23 cellular contexts compared by ENCODE assay signal in the genomic region with DNA sequence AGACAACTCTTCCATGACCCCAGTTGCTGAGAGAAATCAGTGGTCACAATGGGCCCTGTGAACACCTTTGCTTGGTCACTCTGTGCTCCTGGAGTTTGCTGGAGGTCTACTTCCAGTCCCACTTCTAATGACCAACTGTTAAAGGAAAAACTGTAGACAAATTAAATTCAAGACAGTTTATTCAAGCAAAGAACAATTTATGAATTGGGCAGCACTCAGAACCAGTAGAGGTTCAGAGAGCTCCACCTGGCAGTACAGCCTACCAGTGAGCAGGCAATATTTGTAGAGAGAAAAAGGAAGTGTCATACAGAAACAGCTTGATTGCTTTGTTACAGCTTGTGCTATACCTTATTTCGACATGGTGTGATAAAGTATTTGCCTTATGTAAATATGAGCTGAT.
DNase-seq lines count a peak whose midpoint lies in the region; ATAC-seq and TF ChIP-seq lines count a peak whose summit lies in the region.
"Had no signal": no experiment of that assay in that cellular context is flagged by ENCODE, and none has a peak within 500 bp of the region (broad histone marks: within the 10 kb centered on the region; RNA-seq: fewer than 3 reads in every experiment).

No MANE protein-coding gene starts in this region.

- TF ChIP-seq CTCF in HEK293 (tag by site-specific recombination; IDR thresholded peaks at IDR 0.05) (no peak), LNCaP clone FGC (IDR thresholded peaks at IDR 0.05; ENCODE audit: control insufficient read depth, extremely low read depth, insufficient read depth) (no peak)

- H3K9me3 ChIP-seq in HEK293 (ENCODE audit: control insufficient read depth, insufficient read depth, low read depth, low read length), result no peaks in the 10 kb centered on the region
- H3K9me3 ChIP-seq: BE2C had no signal

- H3K27ac ChIP-seq in HEK293 (ENCODE audit: extremely low read depth, low read depth, low read length), result no peak overlapping the region
- H3K27ac ChIP-seq: A549; BLaER1 treated with 17β-estradiol and CSF1 and Interleukin-3, amounts not matched to agents 10 nM and 100 nM had no signal

- CTCF ChIA-PET in HEK293 (lab: Yijun Ruan, JAX), result no interaction called here

- POLR2A ChIA-PET in HEK293 (lab: Yijun Ruan, JAX), result no interaction called here

- DNase-seq in NOMO-1 treated with DMSO at 0.1 percent for 48 hours (lab: John Stamatoyannopoulos, UW; ENCODE audit: unreplicated experiment) (peak; percentile 31), NOMO-1 treated with dmso at 0.1 percent for 144 hours (lab: John Stamatoyannopoulos, UW; ENCODE audit: unreplicated experiment) (no peak), LNCaP clone FGC (ENCODE audit: low read depth) (peak; percentile 4), NAMALWA (ENCODE audit: low spot score) (peak; percentile 8), NCI-H2196 (lab: John Stamatoyannopoulos, UW; ENCODE audit: unreplicated experiment) (no peak), EL (no peak)
- DNase-seq: 8988T; ACHN; AML-193; BE2C; CD4-positive, alpha-beta T cell; CD8-positive, alpha-beta memory T cell; DMS 273 treated with DMSO at 0.1 percent for 48 hours; DMS79; GF-D8; H9; HFFc6 had no signal

- no peaks in the 10 kb centered on the region for H3K4me1 ChIP-seq in HEK293 (ENCODE audit: control insufficient read depth, insufficient read depth, low read length)
- H3K4me1 ChIP-seq: A549, BE2C had no signal

- ATAC-seq in HG02981 (IDR thresholded peaks at IDR 0.05; ENCODE audit: unreplicated experiment), result no peak
- ATAC-seq: A549, GM23338, HCT116 had no signal

- H3K4me3 ChIP-seq in HEK293 (ENCODE audit: low read depth, low read length) (no peak overlapping the region), LNCaP clone FGC (ENCODE audit: low read depth, low read length) (no peak overlapping the region)
- H3K4me3 ChIP-seq: A549; BLaER1 treated with 17β-estradiol and CSF1 and Interleukin-3, amounts not matched to agents 10 nM and 100 nM; GM23338 had no signal

- H3K36me3 ChIP-seq in HEK293 (ENCODE audit: control insufficient read depth in 2 of 2, insufficient read depth in 1 of 2, low read length in 2 of 2), result no peaks in the 10 kb centered on the region
- H3K36me3 ChIP-seq: BE2C; BLaER1 treated with 17β-estradiol and CSF1 and Interleukin-3, amounts not matched to agents 10 nM and 100 nM had no signal

TF ChIP-seq in HEK293, 187 proteins besides CTCF, POLR2A, EP300 and RAD21:
- TF ChIP-seq, protein P1, sequence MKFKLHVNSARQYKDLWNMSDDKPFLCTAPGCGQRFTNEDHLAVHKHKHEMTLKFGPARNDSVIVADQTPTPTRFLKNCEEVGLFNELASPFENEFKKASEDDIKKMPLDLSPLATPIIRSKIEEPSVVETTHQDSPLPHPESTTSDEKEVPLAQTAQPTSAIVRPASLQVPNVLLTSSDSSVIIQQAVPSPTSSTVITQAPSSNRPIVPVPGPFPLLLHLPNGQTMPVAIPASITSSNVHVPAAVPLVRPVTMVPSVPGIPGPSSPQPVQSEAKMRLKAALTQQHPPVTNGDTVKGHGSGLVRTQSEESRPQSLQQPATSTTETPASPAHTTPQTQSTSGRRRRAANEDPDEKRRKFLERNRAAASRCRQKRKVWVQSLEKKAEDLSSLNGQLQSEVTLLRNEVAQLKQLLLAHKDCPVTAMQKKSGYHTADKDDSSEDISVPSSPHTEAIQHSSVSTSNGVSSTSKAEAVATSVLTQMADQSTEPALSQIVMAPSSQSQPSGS (tag by site-specific recombination; IDR thresholded peaks at IDR 0.05; ENCODE audit: low read depth), result no peak
- TF ChIP-seq HOXC10 (CRISPR knock-in tag; IDR thresholded peaks at IDR 0.05), result no peak
- TF ChIP-seq ZNF140 (tag by site-specific recombination; IDR thresholded peaks at IDR 0.05), result no peak
- no peak for TF ChIP-seq ZNF394 (tag by site-specific recombination; IDR thresholded peaks at IDR 0.05; ENCODE audit: borderline replicate concordance)
- TF ChIP-seq KLF1 (tag by site-specific recombination; IDR thresholded peaks at IDR 0.05), result no peak
- TF ChIP-seq ZNF571 (tag by site-specific recombination; IDR thresholded peaks at IDR 0.05), result no peak
- peak; percentile 98 for TF ChIP-seq ZNF549 (tag by site-specific recombination; IDR thresholded peaks at IDR 0.05)

Comparison
In these comparisons a context has a peak if more than half of its experiments do, and no peak if none do; other contexts are left out.
1. DNase-seq: peak in NOMO-1 treated with DMSO at 0.1 percent for 48 hours (single experiment), LNCaP clone FGC (single experiment) and NAMALWA (single experiment); none in NOMO-1 treated with dmso at 0.1 percent for 144 hours (single experiment), NCI-H2196 (single experiment) and EL (single experiment).